In genomic region chr6:158070513-158070912, GRCh38 we compare ENCODE assay signal across 20 cellular contexts.
A peak's percentile ranks its signal among the peaks of the same experiment; 100 is the strongest.
DNase-seq lines count a peak whose midpoint lies in the region; ATAC-seq and TF ChIP-seq lines count a peak whose summit lies in the region.
"Had no signal": no experiment of that assay in that cellular context is flagged by ENCODE, and none has a peak within 500 bp of the region (broad histone marks: within the 10 kb centered on the region; RNA-seq: fewer than 3 reads in every experiment).

No MANE protein-coding gene starts in this region.

- H3K27me3 ChIP-seq in heart right ventricle: no peaks in the 10 kb centered on the region
- no peaks in the 10 kb centered on the region for H3K27me3 ChIP-seq in heart left ventricle
- H3K27me3 ChIP-seq in ascending aorta: no peaks in the 10 kb centered on the region
- H3K27me3 ChIP-seq: Peyer's patch, sigmoid colon, suprapubic skin, vagina had no signal

- ATAC-seq in heart right ventricle (no peak), heart left ventricle (no peak), GM18519 (IDR thresholded peaks at IDR 0.05; ENCODE audit: low FRiP score, unreplicated experiment) (no peak), esophagus mucosa (no peak), HG02759 (IDR thresholded peaks at IDR 0.05; ENCODE audit: unreplicated experiment) (no peak)
- ATAC-seq: effector memory CD8-positive, alpha-beta T cell had no signal

- H3K4me3 ChIP-seq in heart right ventricle: no peak overlapping the region
- no peak overlapping the region for H3K4me3 ChIP-seq in heart left ventricle
- H3K4me3 ChIP-seq in ascending aorta: no peak overlapping the region
- H3K4me3 ChIP-seq: Peyer's patch, sigmoid colon, SK-N-MC, suprapubic skin, vagina had no signal

- no peak for TF ChIP-seq CTCF in heart right ventricle (IDR thresholded peaks at IDR 0.05)
- no peak for TF ChIP-seq CTCF in heart left ventricle (IDR thresholded peaks at IDR 0.05)
- TF ChIP-seq CTCF in ascending aorta (IDR thresholded peaks at IDR 0.05): no peak

- no peaks in the 10 kb centered on the region for H3K9me3 ChIP-seq in heart right ventricle
- H3K9me3 ChIP-seq in heart left ventricle: no peaks in the 10 kb centered on the region
- no peaks in the 10 kb centered on the region for H3K9me3 ChIP-seq in ascending aorta
- H3K9me3 ChIP-seq: Peyer's patch, sigmoid colon, suprapubic skin, vagina had no signal

- H3K36me3 ChIP-seq in heart right ventricle: peaks cover 0 to 94% (median 18%) of the 10 kb centered on the region in 9 donors
- H3K36me3 ChIP-seq in heart left ventricle: peaks cover 0 to 87% (median 39%) of the 10 kb centered on the region in 9 donors
- peaks cover 13 to 50% of the 10 kb centered on the region in 2 donors for H3K36me3 ChIP-seq in ascending aorta
- H3K36me3 ChIP-seq: vagina had no signal

- no peak for TF ChIP-seq POLR2A in heart left ventricle (IDR thresholded peaks at IDR 0.05)

- DNase-seq in heart right ventricle: no peak
- no peak for DNase-seq in heart left ventricle
- no peak for DNase-seq in ascending aorta (ENCODE audit: low spot score in 2 of 2)
- peak; percentile 52 for DNase-seq in globus pallidus (ENCODE audit: low spot score)
- peak; percentile 57 for DNase-seq in superior temporal gyrus (ENCODE audit: extremely low spot score)
- DNase-seq: activated B cell treated with CpG ODN at 0.5 μM for 24 hours; activated CD4-positive, alpha-beta memory T cell treated with anti-CD3 and anti-CD28 coated beads for 36 hours; activated naive CD4-positive, alpha-beta T cell; effector memory CD8-positive, alpha-beta T cell; midbrain; NCI-H2081 treated with DMSO at 0.1 percent for 48 hours; nephron progenitor cell; Peyer's patch had no signal

- WGBS in heart right ventricle, 2 donors: 92 to 96% methylated on average over 10 of the region's 10 CpGs
- 96 to 97% (median 97%) methylated on average over 10 of the region's 10 CpGs for WGBS in heart left ventricle, 4 donors

- H3K4me1 ChIP-seq in heart right ventricle (peaks cover 0 to 48% (median 11%) of the 10 kb centered on the region in 9 donors), heart left ventricle (peaks cover 0 to 39% (median 8%) of the 10 kb centered on the region in 12 donors), ascending aorta (peaks cover 0 to 11% of the 10 kb centered on the region in 2 donors)

- intact Hi-C loops in heart right ventricle (cut with DNase I) (loop anchor here (5.0 to 10.0 kb wide), 8 partner anchors 83 to 746 kb away; partner anchors contain the start of genes SYNJ2 (in 4 of the 10) and TMEM242 (in 1 of the 10)), heart left ventricle (cut with DNase I) (loop anchor here in 8 of 10 donors (2.0 to 10.0 kb wide), 9 partner anchors 43 to 756 kb away; partner anchors contain the start of gene SYNJ2 (in 3 of the 8)), ascending aorta (cut with DNase I) (loop anchor here (5.0 kb wide), 3 partner anchors 168 to 313 kb away; partner anchors contain the start of gene SNX9)

- H3K27ac ChIP-seq in heart right ventricle (peak overlapping the region in 7 of 10 donors; percentile 17 to 61 (median 32)), heart left ventricle (peak overlapping the region in 6 of 12 donors; percentile 33 to 64 (median 50)), ascending aorta (peak overlapping the region; percentile 68 to 72)
- H3K27ac ChIP-seq: SK-N-MC, suprapubic skin, vagina had no signal

Comparison
In these comparisons a context has a peak if more than half of its experiments do, and no peak if none do; other contexts are left out.
1. DNase-seq: peak in globus pallidus (single experiment) and superior temporal gyrus (single experiment); none in heart right ventricle (0 of 2), heart left ventricle (0 of 5) and ascending aorta (0 of 2).